ENCODE assay signal across 17 cellular contexts in the genomic region with DNA sequence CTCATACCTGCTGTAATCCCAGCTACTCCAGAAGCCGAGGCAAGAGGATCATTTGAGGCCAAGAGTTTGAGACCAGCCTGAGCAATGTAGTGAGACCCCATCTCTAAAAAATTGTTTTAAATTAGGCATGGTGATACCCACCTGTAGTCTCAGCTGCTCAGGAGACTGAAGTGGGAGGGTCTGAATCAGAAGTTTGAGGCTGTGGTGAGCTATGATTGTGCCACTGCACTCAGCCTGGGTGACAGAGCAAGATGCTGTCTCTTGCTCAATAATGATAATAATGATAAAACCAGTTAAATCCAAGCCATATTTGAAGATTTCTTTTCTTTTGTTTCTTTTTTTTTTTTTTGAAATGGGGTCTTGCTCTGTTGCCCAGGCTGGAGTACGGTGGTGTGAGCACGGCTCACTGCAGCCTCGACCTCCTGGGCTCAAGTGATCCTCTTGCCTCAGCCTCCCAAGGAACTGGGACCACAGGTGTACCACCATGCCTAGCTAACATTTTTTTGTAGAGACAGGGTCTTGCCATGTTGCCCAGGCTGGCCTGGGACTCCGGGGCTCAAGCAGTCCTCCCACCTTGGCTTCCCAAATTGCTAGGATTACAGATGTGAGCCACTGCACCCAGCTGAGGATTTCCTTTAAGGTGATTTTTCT.
"Had no signal": no experiment of that assay in that cellular context is flagged by ENCODE, and none has a peak within 500 bp of the region (broad histone marks: within the 10 kb centered on the region; RNA-seq: fewer than 3 reads in every experiment).

No MANE protein-coding gene starts in this region.

- H3K27ac Mint-ChIP-seq: activated naive CD4-positive, alpha-beta T cell treated with anti-CD3 and anti-CD28 coated beads, Interleukin-2, amount 50 U/mL, for 24 hours had no signal

- FAIRE-seq: bronchial epithelial cell, endothelial cell of umbilical vein had no signal

- ATAC-seq: left ventricle myocardium superior; stimulated activated naive CD8-positive, alpha-beta T cell treated with anti-CD3 and anti-CD28 coated beads, Interleukin-15, Interleukin-2, amounts not matched to agents 100 U/mL and 50 U/mL, for 24 hours had no signal

- H3K27me3 Mint-ChIP-seq: activated naive CD4-positive, alpha-beta T cell treated with anti-CD3 and anti-CD28 coated beads, Interleukin-2, amount 50 U/mL, for 24 hours had no signal

- H3K4me3 ChIP-seq: esophagus muscularis mucosa, heart right ventricle, tibial nerve, uterus had no signal

- H3K9me3 ChIP-seq: esophagus muscularis mucosa, tibial nerve, uterus had no signal

- H3K27ac ChIP-seq: esophagus muscularis mucosa, heart right ventricle, tibial nerve, uterus had no signal

- H3K4me1 ChIP-seq: uterus had no signal

- H3K27me3 ChIP-seq: esophagus muscularis mucosa, heart right ventricle, tibial nerve, uterus had no signal

- DNase-seq: activated CD4-positive, CD25-positive, alpha-beta regulatory T cell treated with anti-CD3 and anti-CD28 coated beads, Interleukin-2, amount 50 U/mL, for 72 hours; activated effector memory CD4-positive, alpha-beta T cell treated with Interleukin-2 at 50 U/mL for 16 hours; activated T-cell treated with anti-CD3 and anti-CD28 coated beads for 4 hours; cerebellar nuclear complex; cortex of kidney; effector CD4-positive, alpha-beta T cell; heart right ventricle; left ventricle myocardium superior; occipital lobe; retina; stimulated activated naive CD8-positive, alpha-beta T cell treated with anti-CD3 and anti-CD28 coated beads, Interleukin-15, Interleukin-2, amounts not matched to agents 100 U/mL and 50 U/mL, for 24 hours; uterus had no signal

- H3K4me3 Mint-ChIP-seq: activated naive CD4-positive, alpha-beta T cell treated with anti-CD3 and anti-CD28 coated beads, Interleukin-2, amount 50 U/mL, for 24 hours had no signal

- H3K9me3 Mint-ChIP-seq: activated naive CD4-positive, alpha-beta T cell treated with anti-CD3 and anti-CD28 coated beads, Interleukin-2, amount 50 U/mL, for 24 hours had no signal

- H3K36me3 ChIP-seq: uterus had no signal
